In the genomic region with DNA sequence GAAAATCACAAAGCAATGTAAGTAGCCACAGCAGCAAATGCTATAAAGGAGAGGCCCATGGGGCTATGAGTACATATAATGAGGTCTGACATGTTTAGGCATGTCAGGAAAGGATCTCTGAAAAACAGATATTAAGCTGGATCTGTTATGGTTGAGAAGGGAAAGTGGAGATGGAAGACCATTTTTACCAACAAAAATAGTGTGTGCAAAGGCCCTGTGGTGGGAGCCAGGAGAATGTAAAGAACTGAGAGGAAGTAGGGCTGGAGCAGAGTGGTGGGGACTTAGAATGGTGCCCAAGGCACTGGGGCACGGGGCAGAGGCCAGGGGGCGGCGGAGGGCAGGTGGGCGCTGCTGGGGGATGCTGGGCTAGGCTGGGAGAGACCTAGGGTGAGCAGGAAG, we compare ENCODE assay signal across 1 cellular context.
TF ChIP-seq lines count a peak whose summit lies in the region.

No MANE protein-coding gene starts in this region.

TF ChIP-seq in GM23338, 12 proteins besides CTCF, POLR2A, EP300 and RAD21 (continued from another document):
- TF ChIP-seq, protein P1, sequence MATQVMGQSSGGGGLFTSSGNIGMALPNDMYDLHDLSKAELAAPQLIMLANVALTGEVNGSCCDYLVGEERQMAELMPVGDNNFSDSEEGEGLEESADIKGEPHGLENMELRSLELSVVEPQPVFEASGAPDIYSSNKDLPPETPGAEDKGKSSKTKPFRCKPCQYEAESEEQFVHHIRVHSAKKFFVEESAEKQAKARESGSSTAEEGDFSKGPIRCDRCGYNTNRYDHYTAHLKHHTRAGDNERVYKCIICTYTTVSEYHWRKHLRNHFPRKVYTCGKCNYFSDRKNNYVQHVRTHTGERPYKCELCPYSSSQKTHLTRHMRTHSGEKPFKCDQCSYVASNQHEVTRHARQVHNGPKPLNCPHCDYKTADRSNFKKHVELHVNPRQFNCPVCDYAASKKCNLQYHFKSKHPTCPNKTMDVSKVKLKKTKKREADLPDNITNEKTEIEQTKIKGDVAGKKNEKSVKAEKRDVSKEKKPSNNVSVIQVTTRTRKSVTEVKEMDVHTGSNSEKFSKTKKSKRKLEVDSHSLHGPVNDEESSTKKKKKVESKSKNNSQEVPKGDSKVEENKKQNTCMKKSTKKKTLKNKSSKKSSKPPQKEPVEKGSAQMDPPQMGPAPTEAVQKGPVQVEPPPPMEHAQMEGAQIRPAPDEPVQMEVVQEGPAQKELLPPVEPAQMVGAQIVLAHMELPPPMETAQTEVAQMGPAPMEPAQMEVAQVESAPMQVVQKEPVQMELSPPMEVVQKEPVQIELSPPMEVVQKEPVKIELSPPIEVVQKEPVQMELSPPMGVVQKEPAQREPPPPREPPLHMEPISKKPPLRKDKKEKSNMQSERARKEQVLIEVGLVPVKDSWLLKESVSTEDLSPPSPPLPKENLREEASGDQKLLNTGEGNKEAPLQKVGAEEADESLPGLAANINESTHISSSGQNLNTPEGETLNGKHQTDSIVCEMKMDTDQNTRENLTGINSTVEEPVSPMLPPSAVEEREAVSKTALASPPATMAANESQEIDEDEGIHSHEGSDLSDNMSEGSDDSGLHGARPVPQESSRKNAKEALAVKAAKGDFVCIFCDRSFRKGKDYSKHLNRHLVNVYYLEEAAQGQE (IDR thresholded peaks at IDR 0.05; ENCODE audit: unreplicated experiment): no peak
- no peak for TF ChIP-seq ZNF114 (CRISPR knock-in tag; IDR thresholded peaks at IDR 0.05)
- TF ChIP-seq, protein P2, sequence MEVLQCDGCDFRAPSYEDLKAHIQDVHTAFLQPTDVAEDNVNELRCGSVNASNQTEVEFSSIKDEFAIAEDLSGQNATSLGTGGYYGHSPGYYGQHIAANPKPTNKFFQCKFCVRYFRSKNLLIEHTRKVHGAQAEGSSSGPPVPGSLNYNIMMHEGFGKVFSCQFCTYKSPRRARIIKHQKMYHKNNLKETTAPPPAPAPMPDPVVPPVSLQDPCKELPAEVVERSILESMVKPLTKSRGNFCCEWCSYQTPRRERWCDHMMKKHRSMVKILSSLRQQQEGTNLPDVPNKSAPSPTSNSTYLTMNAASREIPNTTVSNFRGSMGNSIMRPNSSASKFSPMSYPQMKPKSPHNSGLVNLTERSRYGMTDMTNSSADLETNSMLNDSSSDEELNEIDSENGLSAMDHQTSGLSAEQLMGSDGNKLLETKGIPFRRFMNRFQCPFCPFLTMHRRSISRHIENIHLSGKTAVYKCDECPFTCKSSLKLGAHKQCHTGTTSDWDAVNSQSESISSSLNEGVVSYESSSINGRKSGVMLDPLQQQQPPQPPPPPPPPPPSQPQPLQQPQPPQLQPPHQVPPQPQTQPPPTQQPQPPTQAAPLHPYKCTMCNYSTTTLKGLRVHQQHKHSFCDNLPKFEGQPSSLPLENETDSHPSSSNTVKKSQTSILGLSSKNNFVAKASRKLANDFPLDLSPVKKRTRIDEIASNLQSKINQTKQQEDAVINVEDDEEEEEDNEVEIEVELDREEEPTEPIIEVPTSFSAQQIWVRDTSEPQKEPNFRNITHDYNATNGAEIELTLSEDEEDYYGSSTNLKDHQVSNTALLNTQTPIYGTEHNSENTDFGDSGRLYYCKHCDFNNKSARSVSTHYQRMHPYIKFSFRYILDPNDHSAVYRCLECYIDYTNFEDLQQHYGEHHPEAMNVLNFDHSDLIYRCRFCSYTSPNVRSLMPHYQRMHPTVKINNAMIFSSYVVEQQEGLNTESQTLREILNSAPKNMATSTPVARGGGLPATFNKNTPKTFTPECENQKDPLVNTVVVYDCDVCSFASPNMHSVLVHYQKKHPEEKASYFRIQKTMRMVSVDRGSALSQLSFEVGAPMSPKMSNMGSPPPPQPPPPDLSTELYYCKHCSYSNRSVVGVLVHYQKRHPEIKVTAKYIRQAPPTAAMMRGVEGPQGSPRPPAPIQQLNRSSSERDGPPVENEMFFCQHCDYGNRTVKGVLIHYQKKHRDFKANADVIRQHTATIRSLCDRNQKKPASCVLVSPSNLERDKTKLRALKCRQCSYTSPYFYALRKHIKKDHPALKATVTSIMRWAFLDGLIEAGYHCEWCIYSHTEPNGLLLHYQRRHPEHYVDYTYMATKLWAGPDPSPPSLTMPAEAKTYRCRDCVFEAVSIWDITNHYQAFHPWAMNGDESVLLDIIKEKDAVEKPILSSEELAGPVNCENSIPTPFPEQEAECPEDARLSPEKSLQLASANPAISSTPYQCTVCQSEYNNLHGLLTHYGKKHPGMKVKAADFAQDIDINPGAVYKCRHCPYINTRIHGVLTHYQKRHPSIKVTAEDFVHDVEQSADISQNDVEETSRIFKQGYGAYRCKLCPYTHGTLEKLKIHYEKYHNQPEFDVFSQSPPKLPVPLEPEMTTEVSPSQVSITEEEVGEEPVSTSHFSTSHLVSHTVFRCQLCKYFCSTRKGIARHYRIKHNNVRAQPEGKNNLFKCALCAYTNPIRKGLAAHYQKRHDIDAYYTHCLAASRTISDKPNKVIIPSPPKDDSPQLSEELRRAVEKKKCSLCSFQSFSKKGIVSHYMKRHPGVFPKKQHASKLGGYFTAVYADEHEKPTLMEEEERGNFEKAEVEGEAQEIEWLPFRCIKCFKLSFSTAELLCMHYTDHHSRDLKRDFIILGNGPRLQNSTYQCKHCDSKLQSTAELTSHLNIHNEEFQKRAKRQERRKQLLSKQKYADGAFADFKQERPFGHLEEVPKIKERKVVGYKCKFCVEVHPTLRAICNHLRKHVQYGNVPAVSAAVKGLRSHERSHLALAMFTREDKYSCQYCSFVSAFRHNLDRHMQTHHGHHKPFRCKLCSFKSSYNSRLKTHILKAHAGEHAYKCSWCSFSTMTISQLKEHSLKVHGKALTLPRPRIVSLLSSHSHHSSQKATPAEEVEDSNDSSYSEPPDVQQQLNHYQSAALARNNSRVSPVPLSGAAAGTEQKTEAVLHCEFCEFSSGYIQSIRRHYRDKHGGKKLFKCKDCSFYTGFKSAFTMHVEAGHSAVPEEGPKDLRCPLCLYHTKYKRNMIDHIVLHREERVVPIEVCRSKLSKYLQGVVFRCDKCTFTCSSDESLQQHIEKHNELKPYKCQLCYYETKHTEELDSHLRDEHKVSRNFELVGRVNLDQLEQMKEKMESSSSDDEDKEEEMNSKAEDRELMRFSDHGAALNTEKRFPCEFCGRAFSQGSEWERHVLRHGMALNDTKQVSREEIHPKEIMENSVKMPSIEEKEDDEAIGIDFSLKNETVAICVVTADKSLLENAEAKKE (CRISPR knock-in tag; IDR thresholded peaks at IDR 0.05): no peak
- no peak for TF ChIP-seq EZH2 (IDR thresholded peaks at IDR 0.05; ENCODE audit: low read depth, unreplicated experiment)
- TF ChIP-seq STAT1 (IDR thresholded peaks at IDR 0.05; ENCODE audit: unreplicated experiment): no peak
- no peak for TF ChIP-seq JUNB (IDR thresholded peaks at IDR 0.05; ENCODE audit: unreplicated experiment)
- TF ChIP-seq, protein P3, sequence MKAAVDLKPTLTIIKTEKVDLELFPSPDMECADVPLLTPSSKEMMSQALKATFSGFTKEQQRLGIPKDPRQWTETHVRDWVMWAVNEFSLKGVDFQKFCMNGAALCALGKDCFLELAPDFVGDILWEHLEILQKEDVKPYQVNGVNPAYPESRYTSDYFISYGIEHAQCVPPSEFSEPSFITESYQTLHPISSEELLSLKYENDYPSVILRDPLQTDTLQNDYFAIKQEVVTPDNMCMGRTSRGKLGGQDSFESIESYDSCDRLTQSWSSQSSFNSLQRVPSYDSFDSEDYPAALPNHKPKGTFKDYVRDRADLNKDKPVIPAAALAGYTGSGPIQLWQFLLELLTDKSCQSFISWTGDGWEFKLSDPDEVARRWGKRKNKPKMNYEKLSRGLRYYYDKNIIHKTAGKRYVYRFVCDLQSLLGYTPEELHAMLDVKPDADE (IDR thresholded peaks at IDR 0.05): no peak
- no peak for TF ChIP-seq CREB1 (CRISPR knock-in tag; IDR thresholded peaks at IDR 0.05; ENCODE audit: low read depth)
